8 cellular contexts compared by ENCODE assay signal in the genomic region with DNA sequence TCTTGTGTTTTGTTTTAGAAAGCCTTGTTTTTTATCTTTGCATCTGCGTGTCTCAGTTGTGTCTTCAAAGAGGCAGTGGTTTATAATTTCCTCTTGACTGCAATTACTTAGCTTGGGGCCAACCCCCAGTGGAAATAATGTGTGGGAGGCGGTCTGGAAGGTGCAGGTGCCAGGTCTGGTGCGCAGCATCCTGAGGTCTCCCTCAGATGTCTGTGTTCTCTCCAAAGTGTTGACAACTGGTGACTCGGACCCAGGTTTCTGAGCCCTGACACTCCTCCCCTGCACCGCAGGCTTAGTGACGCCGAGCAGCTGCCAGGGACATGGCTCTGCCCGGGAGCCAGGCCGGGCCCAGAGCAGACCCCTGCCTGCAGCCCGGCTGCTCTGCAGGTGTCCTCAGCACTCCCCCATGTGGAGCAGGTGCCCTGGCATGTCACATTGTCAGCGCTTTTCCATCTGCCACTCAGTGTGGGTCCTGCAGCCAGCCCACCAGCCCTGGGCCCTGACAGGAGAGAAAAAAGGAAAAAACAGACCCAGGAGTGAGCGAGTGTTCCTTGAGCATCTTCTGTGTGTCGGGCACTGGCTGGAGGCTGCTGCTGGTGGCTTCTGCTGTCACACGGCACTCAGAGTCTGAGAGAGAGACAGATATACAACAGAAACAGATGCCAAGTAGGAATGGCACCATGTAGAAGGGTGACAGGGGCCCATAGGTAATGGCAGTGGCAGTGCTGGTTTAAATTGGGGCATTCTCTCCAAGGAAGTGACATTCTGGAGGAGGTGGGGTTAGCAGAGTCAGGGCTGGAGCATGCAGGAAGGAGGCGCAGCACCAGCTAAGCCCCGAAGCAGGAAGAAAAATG. TPM values are rescaled to one million over a fixed set of nuclear protein-coding genes. Genes with fewer than 3 reads are reported as not detected.
DNase-seq lines count a peak whose midpoint lies in the region; ATAC-seq and TF ChIP-seq lines count a peak whose summit lies in the region.

No MANE protein-coding gene starts in this region.

- peak; percentile 71 for DNase-seq in activated naive CD8-positive, alpha-beta T cell treated with anti-CD3 and anti-CD28 coated beads, Interleukin-2, amount 10 ng/mL, durations not matched to agents 7 days and 5 days
- DNase-seq in stimulated activated CD4-positive, alpha-beta T cell treated with anti-CD3 and anti-CD28 coated beads, Interleukin-4, amount 100 ng/mL, for 24 hours, result peak; percentile 85
- DNase-seq in pons (ENCODE audit: low spot score) (no peak), nucleus accumbens (lab: John Stamatoyannopoulos, UW) (no peak), thyroid gland (no peak)

- H3K27ac Mint-ChIP-seq in T-helper 1 cell treated with Interleukin-12 subunit alpha and Interleukin-12 subunit beta and Interleukin-4 antibody, amounts not matched to agents 30 μg/mL and 1 μg/mL, for 36 hours, result peak overlapping the region; percentile 53
- peak overlapping the region; percentile 76 for H3K27ac Mint-ChIP-seq in activated naive CD8-positive, alpha-beta T cell treated with anti-CD3 and anti-CD28 coated beads, Interleukin-2, amount 10 ng/mL, durations not matched to agents 7 days and 5 days

- peaks cover 27% of the 10 kb centered on the region for H3K4me1 Mint-ChIP-seq in T-helper 1 cell treated with Interleukin-12 subunit alpha and Interleukin-12 subunit beta and Interleukin-4 antibody, amounts not matched to agents 30 μg/mL and 1 μg/mL, for 36 hours (ENCODE audit: low read depth)
- H3K4me1 Mint-ChIP-seq in activated naive CD8-positive, alpha-beta T cell treated with anti-CD3 and anti-CD28 coated beads, Interleukin-2, amount 10 ng/mL, durations not matched to agents 7 days and 5 days, result peaks cover 35% of the 10 kb centered on the region

- H3K27ac ChIP-seq in thyroid gland, result no peak overlapping the region

- peaks cover 46% of the 10 kb centered on the region for H3K27me3 Mint-ChIP-seq in T-helper 1 cell treated with Interleukin-12 subunit alpha and Interleukin-12 subunit beta and Interleukin-4 antibody, amounts not matched to agents 30 μg/mL and 1 μg/mL, for 36 hours (ENCODE audit: low read depth)
- peaks cover 13% of the 10 kb centered on the region for H3K27me3 Mint-ChIP-seq in activated naive CD8-positive, alpha-beta T cell treated with anti-CD3 and anti-CD28 coated beads, Interleukin-2, amount 10 ng/mL, durations not matched to agents 7 days and 5 days

- POLR2A ChIA-PET in activated naive CD8-positive, alpha-beta T cell treated with anti-CD3 and anti-CD28 coated beads, Interleukin-2, amount 10 ng/mL, durations not matched to agents 7 days and 5 days (lab: Charles Lee), result interaction anchor here (0.7 to 1.6 kb wide), 7 partner anchors 9 to 156 kb away, joined by 3 to 6 read pairs (median 4); no protein-coding TSS in a partner anchor

- intact Hi-C loops in thyroid gland (cut with DNase I), result no loop called here

- H3K36me3 ChIP-seq in thyroid gland, result peaks cover 0 to 6% of the 10 kb centered on the region in 2 donors

- peaks cover 4% of the 10 kb centered on the region for H3K36me3 Mint-ChIP-seq in T-helper 1 cell treated with Interleukin-12 subunit alpha and Interleukin-12 subunit beta and Interleukin-4 antibody, amounts not matched to agents 30 μg/mL and 1 μg/mL, for 36 hours (ENCODE audit: low read depth)
- H3K36me3 Mint-ChIP-seq in activated naive CD8-positive, alpha-beta T cell treated with anti-CD3 and anti-CD28 coated beads, Interleukin-2, amount 10 ng/mL, durations not matched to agents 7 days and 5 days, result peaks cover 29% of the 10 kb centered on the region

- WGBS in thyroid gland, 2 donors, result 88 to 89% methylated on average over 13 to 15 of the region's 16 CpGs

- no peaks in the 10 kb centered on the region for H3K9me3 ChIP-seq in thyroid gland

- ATAC-seq in HG03354 (IDR thresholded peaks at IDR 0.05; ENCODE audit: poor library complexity, severe bottlenecking, unreplicated experiment), result peak; percentile 67
- ATAC-seq in activated naive CD8-positive, alpha-beta T cell treated with anti-CD3 and anti-CD28 coated beads, Interleukin-2, amount 10 ng/mL, durations not matched to agents 7 days and 5 days (ENCODE audit: low read depth), result peak; percentile 87
- ATAC-seq in GM19395 (IDR thresholded peaks at IDR 0.05; ENCODE audit: unreplicated experiment), result no peak

- TF ChIP-seq CTCF in thyroid gland (IDR thresholded peaks at IDR 0.05), result no peak

- peaks cover 17 to 22% of the 10 kb centered on the region in 2 donors for H3K4me1 ChIP-seq in thyroid gland

- no peak overlapping the region for H3K4me3 ChIP-seq in thyroid gland (replicated peaks in 1 of 3)

- H3K9me3 Mint-ChIP-seq in T-helper 1 cell treated with Interleukin-12 subunit alpha and Interleukin-12 subunit beta and Interleukin-4 antibody, amounts not matched to agents 30 μg/mL and 1 μg/mL, for 36 hours, result no peaks in the 10 kb centered on the region
- H3K9me3 Mint-ChIP-seq in activated naive CD8-positive, alpha-beta T cell treated with anti-CD3 and anti-CD28 coated beads, Interleukin-2, amount 10 ng/mL, durations not matched to agents 7 days and 5 days, result no peaks in the 10 kb centered on the region

- TF ChIP-seq POLR2A in thyroid gland (IDR thresholded peaks at IDR 0.05), result no peak

- H3K27me3 ChIP-seq in thyroid gland, result no peaks in the 10 kb centered on the region

- H3K4me3 Mint-ChIP-seq in T-helper 1 cell treated with Interleukin-12 subunit alpha and Interleukin-12 subunit beta and Interleukin-4 antibody, amounts not matched to agents 30 μg/mL and 1 μg/mL, for 36 hours, result peak overlapping the region; percentile 54
- H3K4me3 Mint-ChIP-seq in activated naive CD8-positive, alpha-beta T cell treated with anti-CD3 and anti-CD28 coated beads, Interleukin-2, amount 10 ng/mL, durations not matched to agents 7 days and 5 days, result peak overlapping the region; percentile 74

RNA-seq across cellular contexts. Expression of a gene that starts 24.8 kb away (rescaled TPM):
- 10 to 100 TPM; 10.3 to 11.4 TPM for total RNA-seq in activated naive CD8-positive, alpha-beta T cell treated with anti-CD3 and anti-CD28 coated beads, Interleukin-2, amount 10 ng/mL, durations not matched to agents 7 days and 5 days
- 10 to 100 TPM; 31.2 to 58.2 (median 55.2) TPM for total RNA-seq in thyroid gland

RNA-seq across cellular contexts. Expression of a gene that starts 44.6 kb away (rescaled TPM):
- total RNA-seq in activated naive CD8-positive, alpha-beta T cell treated with anti-CD3 and anti-CD28 coated beads, Interleukin-2, amount 10 ng/mL, durations not matched to agents 7 days and 5 days, result 10 to 100 TPM; 40.8 to 41.3 TPM
- total RNA-seq in thyroid gland, result 100 to 1,000 TPM in 1 of 4 donors, 10 to 100 TPM in 3; 75.7 to 109 (median 99.2) TPM

Comparison
In these comparisons a context has a peak if more than half of its experiments do, and no peak if none do; other contexts are left out.
1. DNase-seq: peak in activated naive CD8-positive, alpha-beta T cell treated with anti-CD3 and anti-CD28 coated beads, Interleukin-2, amount 10 ng/mL, durations not matched to agents 7 days and 5 days (single experiment) and stimulated activated CD4-positive, alpha-beta T cell treated with anti-CD3 and anti-CD28 coated beads, Interleukin-4, amount 100 ng/mL, for 24 hours (single experiment); none in pons (single experiment), nucleus accumbens (0 of 56) and thyroid gland (0 of 2).